10 cellular contexts compared by ENCODE assay signal in the genomic region with DNA sequence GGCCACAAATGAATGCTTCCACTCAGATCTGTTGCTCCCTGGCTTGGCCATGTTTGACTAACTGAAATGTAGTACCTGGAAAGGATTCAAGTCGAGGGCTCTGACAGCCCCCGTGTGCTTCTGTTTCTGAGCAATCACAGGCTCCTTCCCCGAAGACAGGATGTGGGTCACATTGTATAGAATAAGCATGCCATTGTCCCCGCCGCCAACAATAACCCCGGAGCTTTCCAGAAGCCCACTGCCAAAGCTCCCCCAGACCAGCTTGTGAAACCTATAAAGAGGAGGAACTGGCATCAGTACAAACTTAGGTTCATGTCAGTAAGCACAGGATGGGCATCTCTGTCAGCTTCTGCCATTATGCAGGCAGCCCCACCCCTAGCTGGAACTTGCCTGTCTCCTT. TPM values are rescaled to one million over a fixed set of nuclear protein-coding genes. Genes with fewer than 3 reads are reported as not detected.
DNase-seq lines count a peak whose midpoint lies in the region; ATAC-seq and TF ChIP-seq lines count a peak whose summit lies in the region.
"Had no signal": no experiment of that assay in that cellular context is flagged by ENCODE, and none has a peak within 500 bp of the region (broad histone marks: within the 10 kb centered on the region; RNA-seq: fewer than 3 reads in every experiment).

No MANE protein-coding gene starts in this region.

- H3K36me3 ChIP-seq in DND-41 (ENCODE audit: insufficient read depth, low read length) (peaks cover 34% of the 10 kb centered on the region), H7 (replicated peaks; ENCODE audit: control insufficient read depth, insufficient read depth, low read length) (no peaks in the 10 kb centered on the region)
- H3K36me3 ChIP-seq: colonic mucosa had no signal

- peak; percentile 62 for ATAC-seq in DND-41 (ENCODE audit: insufficient read depth, low read depth)
- ATAC-seq in HG03045 (IDR thresholded peaks at IDR 0.05; ENCODE audit: unreplicated experiment) = no peak
- ATAC-seq in stimulated activated memory B cell treated with anti-CD40 and anti-IgM and Interleukin-4, amounts not matched to agents 10 μg/mL and 1 μg/mL and 100 μg/mL, for 72 hours = no peak

- no peaks in the 10 kb centered on the region for H3K9me3 ChIP-seq in DND-41 (ENCODE audit: insufficient read depth, low read length, severe bottlenecking)
- H3K9me3 ChIP-seq: colonic mucosa, tibial nerve had no signal

- H3K79me2 ChIP-seq in DND-41 (ENCODE audit: insufficient read depth, low read length) = peaks cover 13% of the 10 kb centered on the region

- H3K4me3 ChIP-seq in DND-41 (ENCODE audit: low read depth in 1 of 2, low read length in 2 of 2) (peak overlapping the region in 1 of 2 experiments; percentile 46; a peak in 2 of 4 replicates), H7 (ENCODE audit: insufficient read depth, low read depth, low read length) (no peak overlapping the region)
- H3K4me3 ChIP-seq: colonic mucosa, tibial nerve had no signal

- peak overlapping the region; percentile 50 for H3K4me3 Mint-ChIP-seq in activated naive CD4-positive, alpha-beta T cell treated with anti-CD3 and anti-CD28 coated beads for 36 hours
- H3K4me3 Mint-ChIP-seq in stimulated activated memory B cell treated with anti-CD40 and anti-IgM and Interleukin-4, amounts not matched to agents 10 μg/mL and 1 μg/mL and 100 μg/mL, for 72 hours = no peak overlapping the region

- H3K9me3 Mint-ChIP-seq in activated naive CD4-positive, alpha-beta T cell treated with anti-CD3 and anti-CD28 coated beads for 36 hours = no peaks in the 10 kb centered on the region
- H3K9me3 Mint-ChIP-seq in stimulated activated memory B cell treated with anti-CD40 and anti-IgM and Interleukin-4, amounts not matched to agents 10 μg/mL and 1 μg/mL and 100 μg/mL, for 72 hours = no peaks in the 10 kb centered on the region

- H3K27ac ChIP-seq in DND-41 (ENCODE audit: low read length) = peak overlapping the region; percentile 92
- H3K27ac ChIP-seq: colonic mucosa, tibial nerve had no signal

- peaks cover 80% of the 10 kb centered on the region for H3K4me1 ChIP-seq in DND-41 (ENCODE audit: insufficient read depth, low read length)
- H3K4me1 ChIP-seq: colonic mucosa, tibial nerve had no signal

- peak overlapping the region; percentile 89 for H3K27ac Mint-ChIP-seq in activated naive CD4-positive, alpha-beta T cell treated with anti-CD3 and anti-CD28 coated beads for 36 hours
- no peak overlapping the region for H3K27ac Mint-ChIP-seq in stimulated activated memory B cell treated with anti-CD40 and anti-IgM and Interleukin-4, amounts not matched to agents 10 μg/mL and 1 μg/mL and 100 μg/mL, for 72 hours

- peak overlapping the region; percentile 61 for H3K9ac ChIP-seq in DND-41 (ENCODE audit: low read depth, low read length)

- peak overlapping the region; percentile 57 for H3K4me2 ChIP-seq in DND-41 (ENCODE audit: insufficient read depth, low read length)

- H3K27me3 Mint-ChIP-seq in activated naive CD4-positive, alpha-beta T cell treated with anti-CD3 and anti-CD28 coated beads for 36 hours (ENCODE audit: low read depth) = no peaks in the 10 kb centered on the region
- no peaks in the 10 kb centered on the region for H3K27me3 Mint-ChIP-seq in stimulated activated memory B cell treated with anti-CD40 and anti-IgM and Interleukin-4, amounts not matched to agents 10 μg/mL and 1 μg/mL and 100 μg/mL, for 72 hours

- CTCF ChIA-PET in activated naive CD4-positive, alpha-beta T cell treated with anti-CD3 and anti-CD28 coated beads for 36 hours (lab: Charles Lee) = interaction anchor here (0.6 to 6.5 kb wide), 31 partner anchors 9 to 207 kb away, joined by 3 to 92 read pairs (median 5); a partner anchor contains a TSS

- no peak for TF ChIP-seq CTCF in DND-41 (IDR thresholded peaks at IDR 0.05; ENCODE audit: borderline replicate concordance, extremely low read depth, low read length, poor library complexity, severe bottlenecking)
- TF ChIP-seq CTCF in GM20000 (IDR thresholded peaks at IDR 0.05; ENCODE audit: extremely low read depth, missing control alignments) = no peak

- H3K27me3 ChIP-seq in DND-41 (ENCODE audit: insufficient read depth, low read length, poor library complexity) (no peaks in the 10 kb centered on the region), H7 (ENCODE audit: control insufficient read depth, insufficient read depth, low read length) (peaks cover 6% of the 10 kb centered on the region; the same call in 1 of the 2 replicates)
- H3K27me3 ChIP-seq: colonic mucosa, tibial nerve had no signal

- intact Hi-C loops in activated naive CD4-positive, alpha-beta T cell treated with anti-CD3 and anti-CD28 coated beads for 36 hours (cut with micrococcal nuclease) = loop anchor here (1.0 to 5.0 kb wide), 5 partner anchors 26 to 662 kb away; a partner anchor contains a TSS

- peaks cover 49% of the 10 kb centered on the region for H3K36me3 Mint-ChIP-seq in activated naive CD4-positive, alpha-beta T cell treated with anti-CD3 and anti-CD28 coated beads for 36 hours (ENCODE audit: low read depth)
- peaks cover 64% of the 10 kb centered on the region for H3K36me3 Mint-ChIP-seq in stimulated activated memory B cell treated with anti-CD40 and anti-IgM and Interleukin-4, amounts not matched to agents 10 μg/mL and 1 μg/mL and 100 μg/mL, for 72 hours

- DNase-seq in DND-41 (peak; percentile 93), GM20000 (ENCODE audit: low spot score) (no peak), H7 (no peak)
- DNase-seq in activated CD4-positive, alpha-beta T cell treated with anti-CD3 and anti-CD28 coated beads for 48 hours = peak; percentile 68
- peak; percentile 96 for DNase-seq in activated naive CD4-positive, alpha-beta T cell treated with anti-CD3 and anti-CD28 coated beads for 36 hours
- DNase-seq in stimulated activated CD4-positive, alpha-beta T cell treated with anti-CD3 and anti-CD28 coated beads, Interleukin-1b, Interleukin-23, amount 100 ng/mL, for 48 hours = peak; percentile 73
- DNase-seq: colonic mucosa had no signal

- peak overlapping the region; percentile 69 for H2AFZ ChIP-seq in DND-41 (ENCODE audit: low read depth, low read length)

- H4K20me1 ChIP-seq in DND-41 (ENCODE audit: insufficient read depth, low read length) = no peaks in the 10 kb centered on the region

- H3K4me1 Mint-ChIP-seq in activated naive CD4-positive, alpha-beta T cell treated with anti-CD3 and anti-CD28 coated beads for 36 hours (ENCODE audit: low read depth) = peaks cover 70% of the 10 kb centered on the region
- H3K4me1 Mint-ChIP-seq in stimulated activated memory B cell treated with anti-CD40 and anti-IgM and Interleukin-4, amounts not matched to agents 10 μg/mL and 1 μg/mL and 100 μg/mL, for 72 hours = no peaks in the 10 kb centered on the region

RNA-seq across cellular contexts. Expression of a gene that starts 10.4 kb away (rescaled TPM):
- total RNA-seq in activated naive CD4-positive, alpha-beta T cell treated with anti-CD3 and anti-CD28 coated beads for 36 hours = 10 to 100 TPM; 58.3 to 59.3 TPM
- 1.3 and 3.2 TPM in 2 replicates for total RNA-seq in H7 (2014; rRNA removed; shearing (Covaris generic))

RNA-seq across cellular contexts. Expression of a gene that starts 20.4 kb away (rescaled TPM):
- total RNA-seq in activated naive CD4-positive, alpha-beta T cell treated with anti-CD3 and anti-CD28 coated beads for 36 hours = 100 to 1,000 TPM; 427 to 442 TPM
- total RNA-seq in H7 (2014; rRNA removed; shearing (Covaris generic)) = 206 and 222 TPM in 2 replicates

RNA-seq across cellular contexts. Expression of a gene that starts 26.5 kb away (rescaled TPM):
- 10 to 100 TPM; 34.6 to 38.4 TPM for total RNA-seq in activated naive CD4-positive, alpha-beta T cell treated with anti-CD3 and anti-CD28 coated beads for 36 hours
- 8.1 and 10.0 TPM in 2 replicates for total RNA-seq in H7 (2014; rRNA removed; shearing (Covaris generic))

RNA-seq across cellular contexts. Expression of a gene that starts 46.4 kb away (rescaled TPM):
- under 1 TPM; 0.91 to 0.96 TPM for total RNA-seq in activated naive CD4-positive, alpha-beta T cell treated with anti-CD3 and anti-CD28 coated beads for 36 hours
- 0.10 and 0.37 TPM in 2 replicates for total RNA-seq in H7 (2014; rRNA removed; shearing (Covaris generic))
- total RNA-seq: colonic mucosa, tibial nerve had no signal

Comparison
In these comparisons a context has a peak if more than half of its experiments do, and no peak if none do; other contexts are left out.
1. DNase-seq: peak in DND-41 (single experiment), activated CD4-positive, alpha-beta T cell treated with anti-CD3 and anti-CD28 coated beads for 48 hours (single experiment), activated naive CD4-positive, alpha-beta T cell treated with anti-CD3 and anti-CD28 coated beads for 36 hours (single experiment) and stimulated activated CD4-positive, alpha-beta T cell treated with anti-CD3 and anti-CD28 coated beads, Interleukin-1b, Interleukin-23, amount 100 ng/mL, for 48 hours (single experiment); none in GM20000 (single experiment) and H7 (single experiment).
2. RNA of a gene that starts 10.4 kb away (total RNA-seq): 58.3 to 59.3 TPM in activated naive CD4-positive, alpha-beta T cell treated with anti-CD3 and anti-CD28 coated beads for 36 hours; 1.3 to 3.2 TPM in H7; every median in the first group is over 10 times any median in the second.